ENCODE assay signal across 8 cellular contexts in the genomic region with DNA sequence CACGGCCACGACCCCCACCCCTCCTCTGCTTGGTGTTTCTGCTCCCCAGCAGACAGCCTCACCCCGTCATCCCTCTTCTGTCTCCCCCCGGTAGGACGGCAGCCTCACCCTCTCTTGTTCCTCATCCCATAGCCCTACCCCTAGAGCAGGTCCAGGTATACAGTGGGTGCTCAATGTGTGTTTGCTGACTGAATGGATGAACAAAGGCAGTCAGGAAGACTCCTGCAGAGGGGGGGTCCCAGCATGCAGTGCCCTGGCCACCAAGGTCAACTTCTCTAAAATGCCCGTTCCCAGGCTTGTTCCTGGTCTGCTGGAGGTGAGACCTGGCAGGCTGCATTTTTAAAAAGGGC.
"Had no signal": no experiment of that assay in that cellular context is flagged by ENCODE, and none has a peak within 500 bp of the region (broad histone marks: within the 10 kb centered on the region; RNA-seq: fewer than 3 reads in every experiment).

No MANE protein-coding gene starts in this region.

- H3K4me1 Mint-ChIP-seq: IgD-negative memory B cell had no signal

- H3K36me3 Mint-ChIP-seq: IgD-negative memory B cell had no signal

- H3K9me3 Mint-ChIP-seq: HFFc6, IgD-negative memory B cell had no signal

- DNase-seq: GM23248, GOT3, HFFc6, KG1 had no signal

- H2AFZ ChIP-seq: GM23248 had no signal

- H3K9ac ChIP-seq: GM23248 had no signal

- H3K27ac ChIP-seq: GM23248, HL-60 had no signal

- H3K4me3 ChIP-seq: GM23248, HAP-1 had no signal

- H3K27ac Mint-ChIP-seq: HFFc6, IgD-negative memory B cell had no signal

- H3K36me3 ChIP-seq: HAP-1 had no signal

- H3K4me3 Mint-ChIP-seq: HFFc6 had no signal

- FAIRE-seq: HepG2 had no signal

- H3K4me1 ChIP-seq: HAP-1 had no signal

- H3K9me3 ChIP-seq: HAP-1 had no signal
